13 cellular contexts compared by ENCODE assay signal in genomic region chr13:51721485-51721884, GRCh38.
DNase-seq lines count a peak whose midpoint lies in the region; ATAC-seq and TF ChIP-seq lines count a peak whose summit lies in the region.
"Had no signal": no experiment of that assay in that cellular context is flagged by ENCODE, and none has a peak within 500 bp of the region (broad histone marks: within the 10 kb centered on the region; RNA-seq: fewer than 3 reads in every experiment).

No MANE protein-coding gene starts in this region.

- peaks cover 18% of the 10 kb centered on the region for H3K36me3 Mint-ChIP-seq in osteocyte (ENCODE audit: unreplicated experiment)

- peaks cover 39% of the 10 kb centered on the region for H3K4me1 Mint-ChIP-seq in osteocyte (ENCODE audit: unreplicated experiment)
- H3K4me1 Mint-ChIP-seq: nephron had no signal

- DNase-seq in RPMI7951 (ENCODE audit: low read depth) (peak; percentile 28), osteocyte (ENCODE audit: extremely low spot score, unreplicated experiment) (no peak), NCI-H524 treated with DMSO at 0.1 percent for 48 hours (lab: John Stamatoyannopoulos, UW) (no peak), NCI-H2081 (lab: John Stamatoyannopoulos, UW) (no peak)
- DNase-seq: COR-L47, HFFc6, NCI-H2029 treated with DMSO at 0.1 percent for 48 hours had no signal

- no peak for TF ChIP-seq CTCF in osteocyte (IDR thresholded peaks at IDR 0.05)

- H3K27me3 Mint-ChIP-seq in osteocyte (ENCODE audit: unreplicated experiment), result no peaks in the 10 kb centered on the region

- peak; percentile 81 for ATAC-seq in GM18867 (IDR thresholded peaks at IDR 0.05; ENCODE audit: unreplicated experiment)
- peak; percentile 87 for ATAC-seq in HG02610 (IDR thresholded peaks at IDR 0.05; ENCODE audit: unreplicated experiment)
- no peak for ATAC-seq in HG02981 (IDR thresholded peaks at IDR 0.05; ENCODE audit: unreplicated experiment)
- no peak for ATAC-seq in esophagus mucosa

- no peak overlapping the region for H3K4me3 Mint-ChIP-seq in osteocyte (ENCODE audit: unreplicated experiment)
- H3K4me3 Mint-ChIP-seq: HFFc6; nephron; T-helper 2 cell treated with Interferon-gamma antibody and Interleukin-4, amounts not matched to agents 5 μg/mL and 100 μg/mL, for 36 hours had no signal

- no peaks in the 10 kb centered on the region for H3K9me3 Mint-ChIP-seq in osteocyte (ENCODE audit: unreplicated experiment)
- H3K9me3 Mint-ChIP-seq: HFFc6; nephron; T-helper 2 cell treated with Interferon-gamma antibody and Interleukin-4, amounts not matched to agents 5 μg/mL and 100 μg/mL, for 36 hours had no signal

- peak overlapping the region; percentile 55 for H3K27ac Mint-ChIP-seq in osteocyte (ENCODE audit: unreplicated experiment)
- H3K27ac Mint-ChIP-seq: HFFc6; nephron; T-helper 2 cell treated with Interferon-gamma antibody and Interleukin-4, amounts not matched to agents 5 μg/mL and 100 μg/mL, for 36 hours had no signal

Comparison
In these comparisons a context has a peak if more than half of its experiments do, and no peak if none do; other contexts are left out.
1. ATAC-seq: peak in GM18867 (single experiment) and HG02610 (single experiment); none in HG02981 (single experiment) and esophagus mucosa (single experiment).